Comparison of ENCODE assay signal across 1 cellular context in the genomic region with DNA sequence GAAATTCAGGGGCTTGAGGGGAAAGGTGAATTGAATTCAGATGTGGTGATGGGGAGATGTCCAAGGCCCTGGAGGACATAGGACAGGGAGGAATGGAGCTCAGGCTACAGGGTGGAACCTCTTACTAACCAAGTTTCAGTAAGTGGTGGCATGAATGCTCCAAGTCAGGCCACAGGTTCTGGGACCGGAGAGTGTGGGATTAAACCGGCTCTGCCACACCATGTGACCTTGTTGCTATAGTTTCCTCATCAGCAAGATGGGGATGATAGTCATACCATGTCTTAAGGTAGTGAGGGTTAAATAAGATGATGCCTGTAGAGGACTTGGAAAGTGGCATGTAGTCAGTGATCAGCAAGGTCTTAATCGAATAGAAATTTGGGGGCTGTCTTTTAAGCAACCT.
TF ChIP-seq lines count a peak whose summit lies in the region.

No MANE protein-coding gene starts in this region.

TF ChIP-seq in K562, 482 proteins besides CTCF, POLR2A, EP300 and RAD21:
- TF ChIP-seq RFX1 (IDR thresholded peaks at IDR 0.05): peak; percentile 60; the same call in 1 of the 2 replicates
- no peak for TF ChIP-seq ZNF347 (CRISPR knock-in tag; IDR thresholded peaks at IDR 0.05; ENCODE audit: low read depth)
